ENCODE assay signal across 1 cellular context in genomic region chr6:104789770-104790190, GRCh38.
TF ChIP-seq lines count a peak whose summit lies in the region.

No MANE protein-coding gene starts in this region.

TF ChIP-seq in A549, 52 proteins besides CTCF, POLR2A, EP300 and RAD21 (continued from another document):
- TF ChIP-seq HMGXB4 (CRISPR knock-in tag; IDR thresholded peaks at IDR 0.05; ENCODE audit: borderline replicate concordance) (no peak), CHD4 (IDR thresholded peaks at IDR 0.05; ENCODE audit: borderline replicate concordance) (no peak), ZSCAN20 (CRISPR knock-in tag; IDR thresholded peaks at IDR 0.05) (no peak), CEBPB (IDR thresholded peaks at IDR 0.05) (no peak), FOSB (CRISPR knock-in tag; IDR thresholded peaks at IDR 0.05) (no peak), SMC3 (IDR thresholded peaks at IDR 0.05) (peak; percentile 59; the same call in 2 of the 3 replicates), CHD2 (IDR thresholded peaks at IDR 0.05; ENCODE audit: low read length, partially characterized antibody) (no peak)
TF ChIP-seq in A549: peak in this region for 1.
